ENCODE assay signal across 8 cellular contexts in genomic region chr9:63817622-63818518, GRCh38.
DNase-seq lines count a peak whose midpoint lies in the region; ATAC-seq and TF ChIP-seq lines count a peak whose summit lies in the region.

No MANE protein-coding gene starts in this region.

- no peak overlapping the region for H3K27ac ChIP-seq in HUES64 (ENCODE audit: low read depth, low read length)
- H3K27ac ChIP-seq in heart left ventricle = no peak overlapping the region

- H3K27me3 ChIP-seq in BJ (ENCODE audit: control insufficient read depth, insufficient read depth, low read length) (no peaks in the 10 kb centered on the region), HUES64 (ENCODE audit: insufficient read depth, low read length) (peaks cover 62% of the 10 kb centered on the region), heart left ventricle (peaks cover 0 to 20% (median 8%) of the 10 kb centered on the region in 9 donors)

- POLR2A ChIA-PET in BJ (lab: Charles Lee) = interaction anchor here (1.1 kb wide), 1 partner anchor 1017 kb away, joined by 3 read pairs; no protein-coding TSS in a partner anchor

- H3K36me3 ChIP-seq in BJ (ENCODE audit: control insufficient read depth, insufficient read depth, low read length) (no peaks in the 10 kb centered on the region), HUES64 (ENCODE audit: insufficient read depth, low read length) (no peaks in the 10 kb centered on the region), heart left ventricle (no peaks in the 10 kb centered on the region)

- H3K4me3 ChIP-seq in BJ (ENCODE audit: low read depth, low read length) = peak overlapping the region; percentile 38
- peak overlapping the region; percentile 50 for H3K4me3 ChIP-seq in HUES64 (ENCODE audit: low read length)
- peak overlapping the region in 5 of 12 donors; percentile 20 to 52 (median 38) for H3K4me3 ChIP-seq in heart left ventricle

- DNase-seq in BJ (ENCODE audit: low read depth) (no peak), heart left ventricle (peak; percentile 46 to 85 (median 56)), putamen (ENCODE audit: low spot score) (peak; percentile 50), NCI-H2081 (lab: John Stamatoyannopoulos, UW) (no peak), NCI-H2196 (lab: John Stamatoyannopoulos, UW; ENCODE audit: unreplicated experiment) (no peak)
- peak; percentile 40 to 43 for DNase-seq in activated T-helper 1 cell treated with anti-CD3 and anti-CD28 coated beads, Interleukin-2, amount 50 U/mL, for 16 hours (ENCODE audit: low read depth in 1 of 2, low spot score in 1 of 2)

- no peak overlapping the region for H3K9ac ChIP-seq in HUES64 (ENCODE audit: low read depth, low read length)

- CTCF ChIA-PET in BJ (lab: Yijun Ruan, JAX) = interaction anchor here (1.6 kb wide), 1 partner anchor 1019 kb away, joined by 6 read pairs; no protein-coding TSS in a partner anchor

- ATAC-seq in GM21390 (IDR thresholded peaks at IDR 0.05; ENCODE audit: unreplicated experiment) = peak; percentile 64
- ATAC-seq in heart left ventricle = peak; percentile 21 to 63 (median 49)

- intact Hi-C loops in heart left ventricle (cut with DNase I) = no loop called here

- H3K9me3 ChIP-seq in HUES64 (ENCODE audit: insufficient read depth, low read depth, low read length) (peaks cover 31% of the 10 kb centered on the region), heart left ventricle (peaks cover 0 to 31% (median 2%) of the 10 kb centered on the region in 12 donors)

- TF ChIP-seq CTCF in BJ (IDR thresholded peaks at IDR 0.05; ENCODE audit: insufficient read depth, low read depth, low read length) (no peak), heart left ventricle (IDR thresholded peaks at IDR 0.05) (no peak)

- H3K4me1 ChIP-seq in HUES64 (ENCODE audit: insufficient read depth, low read length) (no peaks in the 10 kb centered on the region), heart left ventricle (peaks cover 0 to 5% (median 0%) of the 10 kb centered on the region in 12 donors)

- TF ChIP-seq POLR2A in heart left ventricle (IDR thresholded peaks at IDR 0.05) = no peak

- 51% methylated on average over 41 of the region's 41 CpGs for WGBS in HUES64
- WGBS in heart left ventricle, 4 donors = 29 to 48% (median 38%) methylated on average over 39 to 41 of the region's 41 CpGs

Comparison
In these comparisons a context has a peak if more than half of its experiments do, and no peak if none do; other contexts are left out.
1. DNase-seq: peak in activated T-helper 1 cell treated with anti-CD3 and anti-CD28 coated beads, Interleukin-2, amount 50 U/mL, for 16 hours (2 of 2), heart left ventricle (5 of 5) and putamen (single experiment); none in BJ (single experiment), NCI-H2081 (0 of 2) and NCI-H2196 (single experiment).